ENCODE assay signal across 13 cellular contexts in the genomic region with DNA sequence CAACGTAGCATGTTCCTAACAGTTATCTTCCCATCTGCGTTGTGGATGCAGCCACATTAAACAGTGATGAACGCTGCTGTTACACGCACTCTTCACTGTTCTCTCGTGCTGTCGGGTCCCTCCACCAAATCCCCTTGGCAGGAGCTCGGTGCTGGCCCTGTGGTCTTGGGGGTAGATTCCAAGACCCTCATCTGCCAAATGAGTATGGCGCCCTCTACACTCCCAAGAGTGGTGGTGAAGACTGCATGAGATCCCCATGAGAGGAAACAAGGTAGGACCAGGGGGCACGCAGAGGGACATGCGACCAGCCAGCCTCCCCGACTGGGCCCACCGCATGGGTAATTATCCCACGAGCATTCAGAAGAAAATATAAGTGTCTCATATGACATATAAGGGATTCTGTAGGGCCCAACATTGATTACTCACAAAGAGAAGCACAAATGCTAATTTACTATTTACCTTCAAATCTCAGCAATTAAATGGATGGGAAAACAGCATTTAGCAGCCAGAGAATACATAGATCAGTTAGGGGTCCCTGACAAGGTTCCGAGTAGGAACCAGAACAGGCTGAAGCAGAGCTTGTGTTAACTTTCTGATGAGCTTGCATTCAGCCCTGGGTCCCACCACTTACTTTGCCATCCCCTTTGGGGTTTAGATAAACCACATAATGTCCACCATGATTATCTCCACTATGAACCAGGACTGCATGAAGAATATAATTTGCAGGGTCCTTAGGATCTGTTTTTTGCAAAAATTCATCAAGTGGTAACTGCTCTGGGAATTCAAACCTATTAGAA. TPM values are rescaled to one million over a fixed set of nuclear protein-coding genes. Genes with fewer than 3 reads are reported as not detected.
DNase-seq lines count a peak whose midpoint lies in the region; ATAC-seq and TF ChIP-seq lines count a peak whose summit lies in the region.
"Had no signal": no experiment of that assay in that cellular context is flagged by ENCODE, and none has a peak within 500 bp of the region (broad histone marks: within the 10 kb centered on the region; RNA-seq: fewer than 3 reads in every experiment).

No MANE protein-coding gene starts in this region.

- POLR2A ChIA-PET in T-cell (lab: Charles Lee) = no interaction called here

- H3K4me2 ChIP-seq in osteoblast (ENCODE audit: insufficient read depth, low read length) = no peak overlapping the region

- CTCF ChIA-PET in T-cell (lab: Charles Lee) = interaction anchor here (0.5 to 1.2 kb wide), 4 partner anchors 30 to 229 kb away, joined by 3 to 7 read pairs (median 4); no protein-coding TSS in a partner anchor

- H3K4me1 ChIP-seq in osteoblast (ENCODE audit: insufficient read depth, low read length) = peaks cover 6% of the 10 kb centered on the region

- TF ChIP-seq CTCF in chondrocyte (IDR thresholded peaks at IDR 0.05) (no peak), osteoblast (IDR thresholded peaks at IDR 0.05; ENCODE audit: extremely low read depth, low read depth, low read length) (peak; percentile 29)

- H3K79me2 ChIP-seq in osteoblast (ENCODE audit: insufficient read depth, low read length) = peaks cover 15% of the 10 kb centered on the region

- H3K36me3 Mint-ChIP-seq in chondrocyte (ENCODE audit: low read depth) (peaks cover 35% of the 10 kb centered on the region), T-cell (peaks cover 70% of the 10 kb centered on the region)

- DNase-seq in NCI-H524 (lab: John Stamatoyannopoulos, UW) (peak; percentile 3 to 28), NCI-H524 treated with DMSO at 0.1 percent for 48 hours (lab: John Stamatoyannopoulos, UW) (no peak), chondrocyte (ENCODE audit: low spot score) (peak; percentile 49), osteoblast (ENCODE audit: insufficient read length, low spot score, missing footprints) (no peak), LoVo (ENCODE audit: low spot score) (no peak), T-cell (no peak)
- no peak for DNase-seq in stimulated activated CD4-positive, alpha-beta T cell treated with anti-CD3 and anti-CD28 coated beads, Interleukin-1b, Interleukin-23, amount 100 ng/mL, for 48 hours
- DNase-seq: body of pancreas, esophagus squamous epithelium, NCI-H1092, T1000 had no signal

- H3K27ac ChIP-seq in KOPT-K1 (ENCODE audit: low read depth, low read length, poor library complexity, severe bottlenecking) (peak overlapping the region; percentile 3), osteoblast (ENCODE audit: low read depth, low read length) (no peak overlapping the region)
- H3K27ac ChIP-seq: body of pancreas, esophagus squamous epithelium had no signal

- H3K9me3 Mint-ChIP-seq in chondrocyte (ENCODE audit: low read depth) (no peaks in the 10 kb centered on the region), T-cell (no peaks in the 10 kb centered on the region)
- H3K9me3 Mint-ChIP-seq: nephron had no signal

- H3K27me3 ChIP-seq in osteoblast (ENCODE audit: insufficient read depth, low read length) = no peaks in the 10 kb centered on the region
- H3K27me3 ChIP-seq: body of pancreas, esophagus squamous epithelium had no signal

- H3K27me3 Mint-ChIP-seq in chondrocyte (ENCODE audit: low read depth) (no peaks in the 10 kb centered on the region), T-cell (no peaks in the 10 kb centered on the region)

- no peak overlapping the region for H2AFZ ChIP-seq in osteoblast (ENCODE audit: low read length)

- H3K9me3 ChIP-seq in KOPT-K1 (ENCODE audit: insufficient read depth, low read length, poor library complexity, severe bottlenecking) (no peaks in the 10 kb centered on the region), osteoblast (ENCODE audit: low read depth, low read length) (no peaks in the 10 kb centered on the region)
- H3K9me3 ChIP-seq: body of pancreas, esophagus squamous epithelium had no signal

- no peak overlapping the region for H3K4me3 Mint-ChIP-seq in chondrocyte (ENCODE audit: unreplicated experiment)
- H3K4me3 Mint-ChIP-seq in T-cell = no peak overlapping the region
- H3K4me3 Mint-ChIP-seq: nephron had no signal

- peaks cover 98% of the 10 kb centered on the region for H3K36me3 ChIP-seq in KOPT-K1 (ENCODE audit: insufficient read depth, low read length)
- peaks cover 82% of the 10 kb centered on the region for H3K36me3 ChIP-seq in osteoblast (ENCODE audit: insufficient read depth, low read length)

- H3K4me3 ChIP-seq in osteoblast (ENCODE audit: insufficient read depth, low read length) = no peak overlapping the region
- H3K4me3 ChIP-seq: body of pancreas, esophagus squamous epithelium had no signal

- H3K27ac Mint-ChIP-seq in chondrocyte (ENCODE audit: unreplicated experiment) (peak overlapping the region; percentile 23), T-cell (no peak overlapping the region)
- H3K27ac Mint-ChIP-seq: nephron had no signal

- peaks cover 14% of the 10 kb centered on the region for H4K20me1 ChIP-seq in osteoblast (ENCODE audit: insufficient read depth, low read length)

- no peak for ATAC-seq in T-cell (replicated peaks in 1 of 4)
- ATAC-seq: body of pancreas had no signal

- H3K4me1 Mint-ChIP-seq in chondrocyte (ENCODE audit: low read depth) (peaks cover 11% of the 10 kb centered on the region), T-cell (peaks cover 16 to 23% (median 23%) of the 10 kb centered on the region in 3 donors)
- H3K4me1 Mint-ChIP-seq: nephron had no signal

RNA-seq across cellular contexts. Expression of gene LITAFD, which starts 23.8 kb away (rescaled TPM):
- not detected in 3 replicates for total RNA-seq in chondrocyte
- not detected in 2 replicates for total RNA-seq in osteoblast
- not detected for total RNA-seq in T-cell
- total RNA-seq: body of pancreas, esophagus squamous epithelium had no signal

RNA-seq across cellular contexts. Expression of gene CARHSP1, which starts 37.2 kb away (rescaled TPM):
- total RNA-seq in chondrocyte = 46.5 to 57.4 TPM (median 54.1 TPM) in 3 replicates
- 92.6 and 107 TPM in 2 replicates for total RNA-seq in osteoblast
- total RNA-seq in T-cell = 10 to 100 TPM; 32.9 to 44.3 (median 41.8) TPM

RNA-seq across cellular contexts. Expression of gene USP7, which starts 57.7 kb away (rescaled TPM):
- total RNA-seq in chondrocyte = 80.3 to 90.6 TPM (median 81.1 TPM) in 3 replicates
- total RNA-seq in osteoblast = 46.0 and 51.4 TPM in 2 replicates
- 100 to 1,000 TPM; 159 to 261 (median 169) TPM for total RNA-seq in T-cell

Comparison
In these comparisons a context has a peak if more than half of its experiments do, and no peak if none do; other contexts are left out.
1. DNase-seq: peak in NCI-H524 (2 of 2) and chondrocyte (single experiment); none in NCI-H524 treated with DMSO at 0.1 percent for 48 hours (single experiment), osteoblast (single experiment), LoVo (single experiment), T-cell (0 of 34) and stimulated activated CD4-positive, alpha-beta T cell treated with anti-CD3 and anti-CD28 coated beads, Interleukin-1b, Interleukin-23, amount 100 ng/mL, for 48 hours (single experiment).